Comparison of ENCODE assay signal across 1 cellular context in the genomic region with DNA sequence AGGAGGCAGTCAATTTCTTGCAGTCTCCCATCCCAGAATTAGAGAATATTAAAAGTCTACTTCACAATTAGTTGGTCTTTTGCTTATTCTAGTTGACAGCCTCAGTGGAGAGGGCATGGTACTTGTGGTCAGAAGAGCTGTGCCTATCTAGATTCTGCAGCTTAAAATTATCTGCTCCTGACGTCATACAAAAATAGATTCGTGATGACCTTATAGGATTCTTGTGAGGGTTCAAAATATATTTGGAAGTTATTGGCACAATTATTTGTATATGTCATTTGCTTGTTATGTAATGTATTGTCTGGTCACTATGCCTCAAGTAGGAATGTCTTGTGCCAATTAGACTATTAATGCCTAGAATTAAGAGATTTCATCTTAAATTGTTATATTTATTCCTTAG.
TF ChIP-seq lines count a peak whose summit lies in the region.

No MANE protein-coding gene starts in this region.

TF ChIP-seq in HepG2, 621 proteins besides CTCF, POLR2A, EP300 and RAD21 (continued from another document):
- TF ChIP-seq, protein P1, sequence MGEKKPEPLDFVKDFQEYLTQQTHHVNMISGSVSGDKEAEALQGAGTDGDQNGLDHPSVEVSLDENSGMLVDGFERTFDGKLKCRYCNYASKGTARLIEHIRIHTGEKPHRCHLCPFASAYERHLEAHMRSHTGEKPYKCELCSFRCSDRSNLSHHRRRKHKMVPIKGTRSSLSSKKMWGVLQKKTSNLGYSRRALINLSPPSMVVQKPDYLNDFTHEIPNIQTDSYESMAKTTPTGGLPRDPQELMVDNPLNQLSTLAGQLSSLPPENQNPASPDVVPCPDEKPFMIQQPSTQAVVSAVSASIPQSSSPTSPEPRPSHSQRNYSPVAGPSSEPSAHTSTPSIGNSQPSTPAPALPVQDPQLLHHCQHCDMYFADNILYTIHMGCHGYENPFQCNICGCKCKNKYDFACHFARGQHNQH (CRISPR knock-in tag; IDR thresholded peaks at IDR 0.05): no peak
- TF ChIP-seq TBX3 (IDR thresholded peaks at IDR 0.05; ENCODE audit: borderline replicate concordance): no peak
- no peak for TF ChIP-seq ZNF280B (CRISPR knock-in tag; IDR thresholded peaks at IDR 0.05; ENCODE audit: borderline replicate concordance)
- TF ChIP-seq ATF7 (IDR thresholded peaks at IDR 0.05): peak; percentile 67
- TF ChIP-seq ATF7 (CRISPR knock-in tag; IDR thresholded peaks at IDR 0.05): no peak
- TF ChIP-seq, protein P2, sequence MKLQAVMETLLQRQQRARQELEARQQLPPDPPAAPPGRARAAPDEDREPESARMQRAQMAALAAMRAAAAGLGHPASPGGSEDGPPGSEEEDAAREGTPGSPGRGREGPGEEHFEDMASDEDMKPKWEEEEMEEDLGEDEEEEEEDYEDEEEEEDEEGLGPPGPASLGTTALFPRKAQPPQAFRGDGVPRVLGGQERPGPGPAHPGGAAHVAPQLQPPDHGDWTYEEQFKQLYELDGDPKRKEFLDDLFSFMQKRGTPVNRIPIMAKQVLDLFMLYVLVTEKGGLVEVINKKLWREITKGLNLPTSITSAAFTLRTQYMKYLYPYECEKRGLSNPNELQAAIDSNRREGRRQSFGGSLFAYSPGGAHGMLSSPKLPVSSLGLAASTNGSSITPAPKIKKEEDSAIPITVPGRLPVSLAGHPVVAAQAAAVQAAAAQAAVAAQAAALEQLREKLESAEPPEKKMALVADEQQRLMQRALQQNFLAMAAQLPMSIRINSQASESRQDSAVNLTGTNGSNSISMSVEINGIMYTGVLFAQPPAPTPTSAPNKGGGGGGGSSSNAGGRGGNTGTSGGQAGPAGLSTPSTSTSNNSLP (IDR thresholded peaks at IDR 0.05; ENCODE audit: low read depth, low read length): no peak
- no peak for TF ChIP-seq RFX1 (IDR thresholded peaks at IDR 0.05)
- no peak for TF ChIP-seq PAWR (CRISPR knock-in tag; IDR thresholded peaks at IDR 0.05; ENCODE audit: borderline replicate concordance)
